19 cellular contexts compared by ENCODE assay signal in genomic region chr14:39419272-39419671, GRCh38. TPM values are rescaled to one million over a fixed set of nuclear protein-coding genes. Genes with fewer than 3 reads are reported as not detected.
DNase-seq lines count a peak whose midpoint lies in the region; ATAC-seq and TF ChIP-seq lines count a peak whose summit lies in the region.
"Had no signal": no experiment of that assay in that cellular context is flagged by ENCODE, and none has a peak within 500 bp of the region (broad histone marks: within the 10 kb centered on the region; RNA-seq: fewer than 3 reads in every experiment).

No MANE protein-coding gene starts in this region.

- no peak for TF ChIP-seq EP300 in SK-N-SH (IDR thresholded peaks at IDR 0.05; ENCODE audit: borderline replicate concordance in 1 of 2, low read depth in 1 of 2, low read length in 1 of 2)

- CTCF ChIA-PET in SK-N-SH (lab: Yijun Ruan, JAX) = no interaction called here

- no peak overlapping the region for H3K9ac ChIP-seq in SK-N-SH
- H3K9ac ChIP-seq: BLaER1 treated with 17β-estradiol and CSF1 and Interleukin-3, amounts not matched to agents 10 nM and 100 nM had no signal

- H3K79me2 ChIP-seq in SK-N-SH (ENCODE audit: insufficient read depth) = peaks cover 22% of the 10 kb centered on the region

- H3K27ac ChIP-seq in SK-N-SH (ENCODE audit: low read depth in 2 of 2, low read length in 1 of 2) = no peak overlapping the region
- no peak overlapping the region for H3K27ac ChIP-seq in thyroid gland
- H3K27ac ChIP-seq: BLaER1 treated with 17β-estradiol and CSF1 and Interleukin-3, amounts not matched to agents 10 nM and 100 nM; cardiac muscle cell; esophagus squamous epithelium had no signal

- TF ChIP-seq POLR2A in thyroid gland (IDR thresholded peaks at IDR 0.05) = no peak

- no peaks in the 10 kb centered on the region for H3K27me3 ChIP-seq in BE2C
- H3K27me3 ChIP-seq in SK-N-SH (ENCODE audit: insufficient read depth) = no peaks in the 10 kb centered on the region
- H3K27me3 ChIP-seq in thyroid gland = no peaks in the 10 kb centered on the region
- H3K27me3 ChIP-seq: BLaER1 treated with 17β-estradiol and CSF1 and Interleukin-3, amounts not matched to agents 10 nM and 100 nM; cardiac muscle cell; esophagus squamous epithelium had no signal

- H3K36me3 ChIP-seq in BE2C (no peaks in the 10 kb centered on the region), SK-N-SH (replicated peaks in 1 of 2; ENCODE audit: control insufficient read depth in 1 of 2, insufficient read depth in 2 of 2, low read length in 1 of 2) (no peaks in the 10 kb centered on the region), thyroid gland (no peaks in the 10 kb centered on the region)
- H3K36me3 ChIP-seq: cardiac muscle cell had no signal

- H3K9me2 ChIP-seq in SK-N-SH = no peaks in the 10 kb centered on the region

- intact Hi-C loops in thyroid gland (cut with DNase I) = no loop called here

- H3K4me1 Mint-ChIP-seq in natural killer cell treated with Interleukin-12 subunit alpha and Interleukin-12 subunit beta and Interleukin-15 and Interleukin-18, amount 100 ng/mL, for 72 hours (ENCODE audit: low read depth in 2 of 2) = peaks cover 25 to 35% of the 10 kb centered on the region in 2 donors

- no peaks in the 10 kb centered on the region for H3K27me3 Mint-ChIP-seq in natural killer cell treated with Interleukin-12 subunit alpha and Interleukin-12 subunit beta and Interleukin-15 and Interleukin-18, amount 100 ng/mL, for 72 hours
- H3K27me3 Mint-ChIP-seq: activated CD8-positive, alpha-beta memory T cell treated with anti-CD3 and anti-CD28 coated beads, Interleukin-2, amount 10 ng/mL, durations not matched to agents 7 days and 5 days; memory B cell; naive thymus-derived CD4-positive, alpha-beta T cell; stimulated activated naive CD8-positive, alpha-beta T cell treated with anti-CD3 and anti-CD28 coated beads, Interleukin-15, amount 100 ng/mL, for 72 hours had no signal

- DNase-seq in BE2C = no peak
- DNase-seq in Kasumi-1 (lab: John Stamatoyannopoulos, UW) = peak; percentile 25 to 57
- DNase-seq in SK-N-SH = peak; percentile 6
- DNase-seq in iris pigment epithelial cell (ENCODE audit: low read depth) = peak; percentile 11
- no peak for DNase-seq in thyroid gland
- DNase-seq in natural killer cell treated with Interleukin-12 subunit alpha and Interleukin-12 subunit beta and Interleukin-15 and Interleukin-18, amount 100 ng/mL, for 72 hours (ENCODE audit: low spot score) = no peak
- DNase-seq in activated T-cell treated with anti-CD3 and anti-CD28 coated beads, Interleukin-2, amount 50 U/mL, for 1 hour = no peak
- DNase-seq: activated CD4-positive, alpha-beta T cell treated with anti-CD3 and anti-CD28 coated beads for 1 hour; activated CD8-positive, alpha-beta memory T cell treated with anti-CD3 and anti-CD28 coated beads, Interleukin-2, amount 10 ng/mL, durations not matched to agents 7 days and 5 days; amniotic stem cell; esophagus squamous epithelium; naive thymus-derived CD4-positive, alpha-beta T cell; NCI-H1694; NCI-H345; NK-92 treated with Interleukin-12 subunit alpha and Interleukin-12 subunit beta, amount 100 ng/mL, for 24 hours; stimulated activated naive CD8-positive, alpha-beta T cell treated with anti-CD3 and anti-CD28 coated beads, Interleukin-15, amount 100 ng/mL, for 72 hours had no signal

- H3K4me1 ChIP-seq in BE2C (peaks cover 4% of the 10 kb centered on the region), SK-N-SH (ENCODE audit: control insufficient read depth in 1 of 2, insufficient read depth in 2 of 2, low read depth in 1 of 2, low read length in 1 of 2) (no peaks in the 10 kb centered on the region), thyroid gland (peaks cover 0 to 7% of the 10 kb centered on the region in 2 donors)
- H3K4me1 ChIP-seq: BLaER1 treated with 17β-estradiol and CSF1 and Interleukin-3, amounts not matched to agents 10 nM and 100 nM had no signal

- H2AFZ ChIP-seq in SK-N-SH (ENCODE audit: low read depth) = no peak overlapping the region

- no peak overlapping the region for H3K4me3 Mint-ChIP-seq in natural killer cell treated with Interleukin-12 subunit alpha and Interleukin-12 subunit beta and Interleukin-15 and Interleukin-18, amount 100 ng/mL, for 72 hours
- H3K4me3 Mint-ChIP-seq: activated CD8-positive, alpha-beta memory T cell treated with anti-CD3 and anti-CD28 coated beads, Interleukin-2, amount 10 ng/mL, durations not matched to agents 7 days and 5 days; memory B cell; stimulated activated naive CD8-positive, alpha-beta T cell treated with anti-CD3 and anti-CD28 coated beads, Interleukin-15, amount 100 ng/mL, for 72 hours had no signal

- H3K4me3 ChIP-seq in BE2C (ENCODE audit: low read depth, low read length) (no peak overlapping the region), SK-N-SH (ENCODE audit: low read depth in 2 of 2, low read length in 1 of 2) (no peak overlapping the region), thyroid gland (replicated peaks in 1 of 3) (no peak overlapping the region)
- H3K4me3 ChIP-seq: BLaER1 treated with 17β-estradiol and CSF1 and Interleukin-3, amounts not matched to agents 10 nM and 100 nM; cardiac muscle cell; esophagus squamous epithelium had no signal

- H3K9me3 Mint-ChIP-seq in natural killer cell treated with Interleukin-12 subunit alpha and Interleukin-12 subunit beta and Interleukin-15 and Interleukin-18, amount 100 ng/mL, for 72 hours = peaks cover 8% of the 10 kb centered on the region

- no peak for ATAC-seq in natural killer cell treated with Interleukin-12 subunit alpha and Interleukin-12 subunit beta and Interleukin-15 and Interleukin-18, amount 100 ng/mL, for 72 hours
- ATAC-seq: activated CD8-positive, alpha-beta memory T cell treated with anti-CD3 and anti-CD28 coated beads, Interleukin-2, amount 10 ng/mL, durations not matched to agents 7 days and 5 days; naive thymus-derived CD4-positive, alpha-beta T cell; stimulated activated naive CD8-positive, alpha-beta T cell treated with anti-CD3 and anti-CD28 coated beads, Interleukin-15, amount 100 ng/mL, for 72 hours had no signal

- TF ChIP-seq RAD21 in SK-N-SH (IDR thresholded peaks at IDR 0.05; ENCODE audit: low read length) = no peak

- H3F3A ChIP-seq in SK-N-SH (replicated peaks; ENCODE audit: insufficient read depth) = no peaks in the 10 kb centered on the region

- 51% methylated on average over 1 of the region's 1 CpG for WGBS in SK-N-SH (ENCODE audit: low lambda C conversion rate)
- WGBS in thyroid gland, 2 donors = 92 to 100% methylated on average over 1 of the region's 1 CpG

- H3K36me3 Mint-ChIP-seq in natural killer cell treated with Interleukin-12 subunit alpha and Interleukin-12 subunit beta and Interleukin-15 and Interleukin-18, amount 100 ng/mL, for 72 hours = peaks cover 18% of the 10 kb centered on the region

- peak; percentile 33 for TF ChIP-seq CTCF in BE2C (IDR thresholded peaks at IDR 0.05; ENCODE audit: low read depth, low read length)
- no peak for TF ChIP-seq CTCF in SK-N-SH (IDR thresholded peaks at IDR 0.05)
- TF ChIP-seq CTCF in thyroid gland (IDR thresholded peaks at IDR 0.05) = no peak

- POLR2A ChIA-PET in SK-N-SH (lab: Yijun Ruan, JAX) = no interaction called here

- no peak overlapping the region for H3K27ac Mint-ChIP-seq in natural killer cell treated with Interleukin-12 subunit alpha and Interleukin-12 subunit beta and Interleukin-15 and Interleukin-18, amount 100 ng/mL, for 72 hours
- H3K27ac Mint-ChIP-seq: activated CD8-positive, alpha-beta memory T cell treated with anti-CD3 and anti-CD28 coated beads, Interleukin-2, amount 10 ng/mL, durations not matched to agents 7 days and 5 days; memory B cell; stimulated activated naive CD8-positive, alpha-beta T cell treated with anti-CD3 and anti-CD28 coated beads, Interleukin-15, amount 100 ng/mL, for 72 hours had no signal

- no peak overlapping the region for H3K4me2 ChIP-seq in SK-N-SH
- H3K4me2 ChIP-seq: BLaER1 treated with 17β-estradiol and CSF1 and Interleukin-3, amounts not matched to agents 10 nM and 100 nM had no signal

- H3K9me3 ChIP-seq in BE2C = no peaks in the 10 kb centered on the region
- peaks cover 3% of the 10 kb centered on the region; the same call in 1 of the 2 replicates for H3K9me3 ChIP-seq in SK-N-SH
- no peaks in the 10 kb centered on the region for H3K9me3 ChIP-seq in thyroid gland

- no peaks in the 10 kb centered on the region for H4K20me1 ChIP-seq in SK-N-SH (ENCODE audit: insufficient read depth)

TF ChIP-seq in SK-N-SH, 30 proteins besides CTCF, POLR2A, EP300 and RAD21 (continues in another document):
- TF ChIP-seq CHD2 (IDR thresholded peaks at IDR 0.05; ENCODE audit: low read length, partially characterized antibody) (no peak), MEF2A (IDR thresholded peaks at IDR 0.05; ENCODE audit: borderline replicate concordance, low read depth) (no peak), MXI1 (IDR thresholded peaks at IDR 0.05; ENCODE audit: low read depth, low read length) (no peak), JUND (IDR thresholded peaks at IDR 0.05) (no peak)

RNA-seq across cellular contexts. Expression of gene FBXO33, which starts 13.0 kb away (rescaled TPM):
- polyA plus RNA-seq in BE2C (2012; ENCODE audit: insufficient read depth, insufficient read length, low read depth) = 13.0 TPM
- polyA plus RNA-seq in SK-N-SH (2012; rRNA removed) = 4.2 and 6.3 TPM in 2 replicates
- polyA plus RNA-seq in SK-N-SH (2012; cell fraction: cytosol; rRNA removed) = 5.7 and 5.8 TPM in 2 replicates
- polyA plus RNA-seq in SK-N-SH (2012; cell fraction: nucleus; rRNA removed) = 2.4 and 5.1 TPM in 2 replicates
- 10 to 100 TPM; 27.4 to 40.2 (median 33.5) TPM for total RNA-seq in thyroid gland
- total RNA-seq in natural killer cell treated with Interleukin-12 subunit alpha and Interleukin-12 subunit beta and Interleukin-15 and Interleukin-18, amount 100 ng/mL, for 72 hours = 10 to 100 TPM; 16.3 to 17.9 TPM

Comparison
In these comparisons a context has a peak if more than half of its experiments do, and no peak if none do; other contexts are left out.
1. DNase-seq: peak in Kasumi-1 (2 of 2), SK-N-SH (single experiment) and iris pigment epithelial cell (single experiment); none in BE2C (single experiment), thyroid gland (0 of 2), natural killer cell treated with Interleukin-12 subunit alpha and Interleukin-12 subunit beta and Interleukin-15 and Interleukin-18, amount 100 ng/mL, for 72 hours (single experiment) and activated T-cell treated with anti-CD3 and anti-CD28 coated beads, Interleukin-2, amount 50 U/mL, for 1 hour (single experiment).